In the genomic region with DNA sequence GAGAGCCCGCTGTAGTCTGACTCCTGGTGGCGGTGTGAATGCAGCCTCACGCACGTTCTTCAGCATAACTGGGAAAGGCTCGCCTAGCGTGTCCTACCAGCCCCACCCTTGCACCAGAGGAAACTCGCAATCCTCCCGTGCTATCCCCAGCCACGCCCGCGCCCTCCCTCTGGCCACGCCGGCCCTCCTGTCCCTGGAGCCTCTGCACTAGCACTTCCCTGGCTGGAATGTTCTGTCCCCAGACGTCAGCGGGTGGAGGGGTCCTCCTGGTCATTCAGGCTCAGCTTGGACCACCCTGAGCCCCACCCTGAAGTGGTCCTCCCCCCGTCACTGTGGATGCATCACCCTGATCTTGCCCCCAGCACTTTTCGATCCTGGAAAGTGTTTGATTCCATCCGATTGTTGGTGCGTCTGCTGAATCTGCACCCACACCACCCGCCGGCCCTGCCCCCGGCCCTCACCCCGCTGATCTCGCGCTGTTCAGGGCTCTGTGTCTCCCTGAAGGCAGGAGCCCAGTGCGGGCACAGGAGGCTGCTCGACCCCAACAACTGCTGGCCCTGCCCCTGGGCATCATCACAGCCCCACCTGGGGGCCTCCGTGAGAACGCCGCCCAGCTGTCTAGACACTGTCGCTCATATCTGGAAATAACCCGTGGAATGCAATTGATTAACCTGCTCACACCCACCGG, we compare ENCODE assay signal across 18 cellular contexts.
DNase-seq lines count a peak whose midpoint lies in the region; ATAC-seq and TF ChIP-seq lines count a peak whose summit lies in the region.
"Had no signal": no experiment of that assay in that cellular context is flagged by ENCODE, and none has a peak within 500 bp of the region (broad histone marks: within the 10 kb centered on the region; RNA-seq: fewer than 3 reads in every experiment).

No MANE protein-coding gene starts in this region.

- TF ChIP-seq CTCF in right atrium auricular region (IDR thresholded peaks at IDR 0.05) = no peak
- no peak for TF ChIP-seq CTCF in heart right ventricle (IDR thresholded peaks at IDR 0.05)
- no peak for TF ChIP-seq CTCF in Peyer's patch (IDR thresholded peaks at IDR 0.05)
- TF ChIP-seq CTCF in lung (IDR thresholded peaks at IDR 0.05; ENCODE audit: control extremely low read depth, extremely low read depth) = no peak
- TF ChIP-seq CTCF in upper lobe of right lung (IDR thresholded peaks at IDR 0.05) = no peak

- DNase-seq in right atrium auricular region (ENCODE audit: low spot score) (peak; percentile 38), heart right ventricle (no peak), Peyer's patch (peak in 2 of 3 donors; percentile 8 to 52), lung (ENCODE audit: low spot score) (peak; percentile 20), upper lobe of right lung (peak; percentile 61)
- no peak for DNase-seq in stimulated activated CD4-positive, alpha-beta T cell treated with anti-CD3 and anti-CD28 coated beads, Interleukin-4, amount 100 ng/mL, for 1 hour
- no peak for DNase-seq in activated CD4-positive, alpha-beta T cell treated with anti-CD3 and anti-CD28 coated beads, Interleukin-2, amount 50 U/mL, for 48 hours
- DNase-seq: activated CD4-positive, alpha-beta T cell treated with anti-CD3 and anti-CD28 coated beads, Interleukin-2, amount 50 U/mL, for 1 hour; DMS79 treated with DMSO at 0.1 percent for 48 hours; erythroblast; KBM-7; NCI-H2029; NCI-H446 treated with DMSO at 0.1 percent for 48 hours; stimulated activated CD4-positive, alpha-beta T cell treated with anti-CD3 and anti-CD28 coated beads, Interleukin-12 subunit alpha, Interleukin-12 subunit beta, amount 100 ng/mL, for 4 hours; SW 1271 had no signal

- intact Hi-C loops in heart right ventricle (cut with DNase I) (no loop called here), upper lobe of right lung (cut with DNase I) (no loop called here)

- H3K4me1 ChIP-seq in right atrium auricular region = peaks cover 0 to 3% of the 10 kb centered on the region in 2 donors
- H3K4me1 ChIP-seq in heart right ventricle = peaks cover 0 to 8% (median 0%) of the 10 kb centered on the region in 9 donors
- no peaks in the 10 kb centered on the region for H3K4me1 ChIP-seq in Peyer's patch
- peaks cover 0 to 2% of the 10 kb centered on the region in 2 donors for H3K4me1 ChIP-seq in lung (ENCODE audit: control insufficient read depth in 2 of 2, insufficient read depth in 2 of 2, low read length in 2 of 2)
- no peaks in the 10 kb centered on the region for H3K4me1 ChIP-seq in upper lobe of right lung

- no peaks in the 10 kb centered on the region for H3K27me3 ChIP-seq in right atrium auricular region
- peaks cover 0 to 37% (median 10%) of the 10 kb centered on the region in 7 donors for H3K27me3 ChIP-seq in heart right ventricle
- H3K27me3 ChIP-seq in Peyer's patch = no peaks in the 10 kb centered on the region
- no peaks in the 10 kb centered on the region for H3K27me3 ChIP-seq in lung (ENCODE audit: control insufficient read depth, insufficient read depth)
- H3K27me3 ChIP-seq in upper lobe of right lung = no peaks in the 10 kb centered on the region
- H3K27me3 ChIP-seq: cardiac muscle cell had no signal

- no peak for ATAC-seq in heart right ventricle
- no peak for ATAC-seq in lung (ENCODE audit: insufficient read depth, low FRiP score)
- ATAC-seq in upper lobe of right lung = no peak
- ATAC-seq in GM21381 (IDR thresholded peaks at IDR 0.05; ENCODE audit: unreplicated experiment) = no peak
- ATAC-seq: Right ventricle myocardium inferior had no signal

- H3K4me3 ChIP-seq in right atrium auricular region (no peak overlapping the region), heart right ventricle (no peak overlapping the region), Peyer's patch (no peak overlapping the region), lung (no peak overlapping the region), upper lobe of right lung (no peak overlapping the region)
- H3K4me3 ChIP-seq: cardiac muscle cell had no signal

- no peaks in the 10 kb centered on the region for H3K9me3 ChIP-seq in right atrium auricular region
- H3K9me3 ChIP-seq in heart right ventricle = no peaks in the 10 kb centered on the region
- H3K9me3 ChIP-seq in Peyer's patch = no peaks in the 10 kb centered on the region
- H3K9me3 ChIP-seq in lung (ENCODE audit: control insufficient read depth in 2 of 2, insufficient read depth in 1 of 2, low read length in 1 of 2) = no peaks in the 10 kb centered on the region
- no peaks in the 10 kb centered on the region for H3K9me3 ChIP-seq in upper lobe of right lung

- TF ChIP-seq POLR2A in Peyer's patch (IDR thresholded peaks at IDR 0.05) = no peak

- H3K36me3 ChIP-seq in right atrium auricular region (no peaks in the 10 kb centered on the region), heart right ventricle (no peaks in the 10 kb centered on the region), Peyer's patch (no peaks in the 10 kb centered on the region), lung (ENCODE audit: control insufficient read depth in 2 of 2, insufficient read depth in 2 of 2, low read length in 2 of 2) (no peaks in the 10 kb centered on the region), upper lobe of right lung (no peaks in the 10 kb centered on the region)
- H3K36me3 ChIP-seq: cardiac muscle cell had no signal

- H3K27ac ChIP-seq in right atrium auricular region (no peak overlapping the region), heart right ventricle (no peak overlapping the region), Peyer's patch (no peak overlapping the region), lung (ENCODE audit: low read depth in 1 of 2, low read length in 1 of 2) (no peak overlapping the region), upper lobe of right lung (no peak overlapping the region)
- H3K27ac ChIP-seq: cardiac muscle cell had no signal

- 81% methylated on average over 33 of the region's 33 CpGs for WGBS in heart right ventricle, 2 donors
- WGBS in lung, 2 donors = 84 to 88% methylated on average over 33 of the region's 33 CpGs

Comparison
In these comparisons a context has a peak if more than half of its experiments do, and no peak if none do; other contexts are left out.
1. DNase-seq: peak in right atrium auricular region (single experiment), Peyer's patch (2 of 3), lung (single experiment) and upper lobe of right lung (single experiment); none in heart right ventricle (0 of 2), stimulated activated CD4-positive, alpha-beta T cell treated with anti-CD3 and anti-CD28 coated beads, Interleukin-4, amount 100 ng/mL, for 1 hour (single experiment) and activated CD4-positive, alpha-beta T cell treated with anti-CD3 and anti-CD28 coated beads, Interleukin-2, amount 50 U/mL, for 48 hours (0 of 2).